26 cellular contexts compared by ENCODE assay signal in genomic region chr3:114800272-114800671, GRCh38.
DNase-seq lines count a peak whose midpoint lies in the region; ATAC-seq, FAIRE-seq and TF ChIP-seq lines count a peak whose summit lies in the region.
"Had no signal": no experiment of that assay in that cellular context is flagged by ENCODE, and none has a peak within 500 bp of the region (broad histone marks: within the 10 kb centered on the region; RNA-seq: fewer than 3 reads in every experiment).

No MANE protein-coding gene starts in this region.

- peaks cover 5% of the 10 kb centered on the region for H3K4me1 Mint-ChIP-seq in nephron
- peaks cover 13% of the 10 kb centered on the region for H3K4me1 Mint-ChIP-seq in nephron progenitor cell

- CTCF ChIA-PET in HepG2 (lab: Yijun Ruan, JAX; ENCODE audit: low intra/inter-chr PET ratio, low total read pairs) = no interaction called here

- H3K4me1 ChIP-seq in HepG2 (ENCODE audit: insufficient read depth, low read length) (no peaks in the 10 kb centered on the region), right lobe of liver (peaks cover 0 to 18% (median 0%) of the 10 kb centered on the region in 4 donors), suprapubic skin (no peaks in the 10 kb centered on the region)
- H3K4me1 ChIP-seq: SJSA1 had no signal

- POLR2A ChIA-PET in HepG2 (lab: Yijun Ruan, JAX) = no interaction called here

- TF ChIP-seq POLR2A in HepG2 (IDR thresholded peaks at IDR 0.05; ENCODE audit: insufficient read depth in 1 of 2, low read depth in 2 of 2, low read length in 2 of 2) (no peak), right lobe of liver (IDR thresholded peaks at IDR 0.05) (no peak), suprapubic skin (IDR thresholded peaks at IDR 0.05) (no peak)

- FAIRE-seq in HepG2 (lab: Jason Lieb, UNC) = no peak
- FAIRE-seq: D721Med, H1 had no signal

- DNase-seq in HepG2 (ENCODE audit: low spot score) = no peak
- DNase-seq in right lobe of liver = no peak
- DNase-seq in caudate nucleus (lab: John Stamatoyannopoulos, UW) = no peak
- peak; percentile 12 for DNase-seq in retina
- DNase-seq in nephron progenitor cell = no peak
- no peak for DNase-seq in NCI-H2171 (lab: John Stamatoyannopoulos, UW)
- no peak for DNase-seq in suprapubic skin (ENCODE audit: low spot score in 2 of 2)
- DNase-seq: 8988T; ACHN; CD4-positive, alpha-beta T cell; DMS53; NCI-H1048; NCI-H1417; NCI-H1694 treated with DMSO at 0.1 percent for 48 hours; NCI-H2081 treated with DMSO at 0.1 percent for 48 hours; NCI-H446; NCI-H524 treated with DMSO at 0.1 percent for 48 hours; NCI-H774; NK-92 treated with Interleukin-12 subunit alpha and Interleukin-12 subunit beta, amount 100 ng/mL, for 24 hours; PC-3; Right ventricle myocardium superior had no signal

- H4K20me1 ChIP-seq in HepG2 (ENCODE audit: insufficient read depth, low read length) = no peaks in the 10 kb centered on the region

- H3K4me3 ChIP-seq in HepG2 (replicated peaks in 1 of 3; ENCODE audit: insufficient read depth in 1 of 3, low read depth in 2 of 3, low read length in 3 of 3) = no peak overlapping the region
- no peak overlapping the region for H3K4me3 ChIP-seq in right lobe of liver
- no peak overlapping the region for H3K4me3 ChIP-seq in suprapubic skin
- H3K4me3 ChIP-seq: SJSA1 had no signal

- H3K9ac ChIP-seq in HepG2 (ENCODE audit: insufficient read depth, low read depth, low read length) = no peak overlapping the region

- TF ChIP-seq CTCF in HepG2 (CRISPR knock-in tag; IDR thresholded peaks at IDR 0.05) (no peak), right lobe of liver (IDR thresholded peaks at IDR 0.05) (no peak), nephron (IDR thresholded peaks at IDR 0.05; ENCODE audit: unreplicated experiment in 3 of 3) (no peak), nephron progenitor cell (IDR thresholded peaks at IDR 0.05) (no peak), suprapubic skin (IDR thresholded peaks at IDR 0.05) (no peak)

- ATAC-seq in HepG2 (no peak), right lobe of liver (no peak)
- ATAC-seq: PC-3 had no signal

- H3K9me3 Mint-ChIP-seq in nephron (no peaks in the 10 kb centered on the region), nephron progenitor cell (no peaks in the 10 kb centered on the region)
- H3K9me3 Mint-ChIP-seq: CD4-positive, alpha-beta T cell had no signal

- no peaks in the 10 kb centered on the region for H3K36me3 Mint-ChIP-seq in nephron (ENCODE audit: low read depth)
- no peaks in the 10 kb centered on the region for H3K36me3 Mint-ChIP-seq in nephron progenitor cell (ENCODE audit: low read depth)

- H3K27ac ChIP-seq in HepG2 (ENCODE audit: extremely low read length, insufficient read depth, low read length) = no peak overlapping the region
- no peak overlapping the region for H3K27ac ChIP-seq in right lobe of liver
- peak overlapping the region; percentile 9 for H3K27ac ChIP-seq in caudate nucleus (ENCODE audit: low read depth, low read length)
- H3K27ac ChIP-seq in suprapubic skin = no peak overlapping the region
- H3K27ac ChIP-seq: HL-60, SJSA1 had no signal

- H3K27me3 ChIP-seq in HepG2 (ENCODE audit: control insufficient read depth in 1 of 2, insufficient read depth in 2 of 2, low read length in 2 of 2) (no peaks in the 10 kb centered on the region), right lobe of liver (no peaks in the 10 kb centered on the region), suprapubic skin (no peaks in the 10 kb centered on the region)
- H3K27me3 ChIP-seq: SJSA1 had no signal

- H3K4me2 ChIP-seq in HepG2 (ENCODE audit: low read depth, low read length) = no peak overlapping the region

- intact Hi-C loops in HepG2 (cut with micrococcal nuclease; ENCODE audit: unreplicated experiment) = no loop called here
- intact Hi-C loops in right lobe of liver (cut with DNase I) = no loop called here

- TF ChIP-seq EP300 in HepG2 (IDR thresholded peaks at IDR 0.05; ENCODE audit: low read depth in 2 of 2, low read length in 2 of 2) (no peak), HepG2 (CRISPR knock-in tag; IDR thresholded peaks at IDR 0.05; ENCODE audit: borderline replicate concordance) (no peak), suprapubic skin (IDR thresholded peaks at IDR 0.05) (no peak)

- in situ Hi-C loops in HepG2 (cut with HindIII; ENCODE audit: extremely low pct_ligation_motif_present, low pct_unique_long_range_greater_than_20kb) = no loop called here

- no peaks in the 10 kb centered on the region for H3K36me3 ChIP-seq in HepG2 (replicated peaks in 1 of 2; ENCODE audit: control insufficient read depth in 1 of 2, insufficient read depth in 2 of 2, low read length in 2 of 2)
- H3K36me3 ChIP-seq in right lobe of liver = no peaks in the 10 kb centered on the region
- no peaks in the 10 kb centered on the region for H3K36me3 ChIP-seq in suprapubic skin
- H3K36me3 ChIP-seq: SJSA1 had no signal

- no peaks in the 10 kb centered on the region for H3K27me3 Mint-ChIP-seq in nephron (ENCODE audit: low read depth)
- H3K27me3 Mint-ChIP-seq in nephron progenitor cell (ENCODE audit: low read depth, poor library complexity) = no peaks in the 10 kb centered on the region
- H3K27me3 Mint-ChIP-seq: CD4-positive, alpha-beta T cell had no signal

- 83% methylated on average over 5 of the region's 5 CpGs for WGBS in HepG2 (ENCODE audit: low lambda C conversion rate)
- WGBS in right lobe of liver (ENCODE audit: insufficient coverage, low coverage, low lambda C conversion rate, missing lambda C conversion rate) = 84% methylated on average over 4 of the region's 5 CpGs
- 77% methylated on average over 5 of the region's 5 CpGs for WGBS in suprapubic skin

- H3K9me3 ChIP-seq in HepG2 (ENCODE audit: low read length) (no peaks in the 10 kb centered on the region), right lobe of liver (no peaks in the 10 kb centered on the region), suprapubic skin (no peaks in the 10 kb centered on the region)
- H3K9me3 ChIP-seq: SJSA1 had no signal

- no peak for TF ChIP-seq RAD21 in HepG2 (CRISPR knock-in tag; IDR thresholded peaks at IDR 0.05)

- H3K4me3 Mint-ChIP-seq in nephron = no peak overlapping the region
- H3K4me3 Mint-ChIP-seq in nephron progenitor cell = no peak overlapping the region
- H3K4me3 Mint-ChIP-seq: CD4-positive, alpha-beta T cell had no signal

- peak overlapping the region; percentile 45 to 91 (median 56) for H3K27ac Mint-ChIP-seq in nephron
- H3K27ac Mint-ChIP-seq in nephron progenitor cell = no peak overlapping the region
- H3K27ac Mint-ChIP-seq: CD4-positive, alpha-beta T cell had no signal

- no TSS peak for BruUV-seq in HepG2 (replicated peaks; lab: Mats Ljungman, UMichigan)

- H3K79me2 ChIP-seq in HepG2 (ENCODE audit: insufficient read depth, low read length) = no peaks in the 10 kb centered on the region

- H2AFZ ChIP-seq in HepG2 (ENCODE audit: low read length) = no peak overlapping the region

TF ChIP-seq in HepG2, 621 proteins besides CTCF, POLR2A, EP300 and RAD21:
- TF ChIP-seq ATF7 (IDR thresholded peaks at IDR 0.05) = peak; percentile 33; the same call in 1 of the 2 replicates
- no peak for TF ChIP-seq ATF7 (CRISPR knock-in tag; IDR thresholded peaks at IDR 0.05)
- TF ChIP-seq ZSCAN25 (CRISPR knock-in tag; IDR thresholded peaks at IDR 0.05) = no peak
- TF ChIP-seq CREB1 (IDR thresholded peaks at IDR 0.05) = peak; percentile 75
- no peak for TF ChIP-seq CREB1 (CRISPR knock-in tag; IDR thresholded peaks at IDR 0.05)
TF ChIP-seq in HepG2: peak in this region for 2.
